In genomic region chr11:102452461-102453285, GRCh38 we compare ENCODE assay signal across 8 cellular contexts. TPM values are rescaled to one million over a fixed set of nuclear protein-coding genes. Genes with fewer than 3 reads are reported as not detected.
DNase-seq lines count a peak whose midpoint lies in the region; ATAC-seq and TF ChIP-seq lines count a peak whose summit lies in the region.

TMEM123 (minus strand) TSS chr11:102452765; CDS start chr11:102452623, 142 bp downstream.

- TF ChIP-seq CTCF in OCI-LY3 (IDR thresholded peaks at IDR 0.05; ENCODE audit: low read depth, low read length), result 0 out of 2 replicates have a peak, but pooled peaks have one; percentile 5
- TF ChIP-seq CTCF in epithelial cell of proximal tubule (conservative IDR thresholded peaks at IDR 0.05; ENCODE audit: low read depth, low read length), result no peak

- peak within 1 kb of the TSS; percentile 65 for H3K27ac ChIP-seq in OCI-LY3 (ENCODE audit: low read length)

- H3K9ac ChIP-seq in OCI-LY3 (ENCODE audit: low read length) (peak within 1 kb of the TSS; percentile 85), mucosa of stomach (ENCODE audit: low read length) (peak within 1 kb of the TSS; percentile 86)

- no peaks in the 10 kb centered on the region for H3K9me3 ChIP-seq in OCI-LY3 (ENCODE audit: insufficient read depth, low read length)
- no peaks in the 10 kb centered on the region for H3K9me3 ChIP-seq in mucosa of stomach (ENCODE audit: control insufficient read depth, low read length)

- peaks cover 48% of the 10 kb centered on the region for H3K79me2 ChIP-seq in OCI-LY3 (ENCODE audit: low read length)

- H3K4me3 ChIP-seq in OCI-LY3 (ENCODE audit: low read length), result peak within 1 kb of the TSS; percentile 89
- H3K4me3 ChIP-seq in epithelial cell of proximal tubule (ENCODE audit: low read depth, low read length), result peak within 1 kb of the TSS; percentile 91
- H3K4me3 ChIP-seq in mucosa of stomach (ENCODE audit: low read length), result peak within 1 kb of the TSS; percentile 58

- H2AFZ ChIP-seq in OCI-LY3 (ENCODE audit: low read depth, low read length), result peak within 1 kb of the TSS; percentile 68

- H3K4me1 ChIP-seq in OCI-LY3 (ENCODE audit: low read length), result peaks cover 40% of the 10 kb centered on the region
- H3K4me1 ChIP-seq in mucosa of stomach (ENCODE audit: control insufficient read depth, insufficient read depth, low read length), result peaks cover 38% of the 10 kb centered on the region

- H3K36me3 ChIP-seq in OCI-LY3 (replicated peaks; ENCODE audit: low read depth, low read length) (peaks cover 10% of the 10 kb centered on the region), mucosa of stomach (ENCODE audit: control insufficient read depth, insufficient read depth, low read length) (no peaks in the 10 kb centered on the region)

- peak; percentile 59 for ATAC-seq in GM19463 (IDR thresholded peaks at IDR 0.05; ENCODE audit: unreplicated experiment)

- DNase-seq in COLO829 (ENCODE audit: low spot score) (peak; percentile 63), HS-5 (ENCODE audit: low read depth) (peak; percentile 71), activated T-cell treated with anti-CD3 and anti-CD28 coated beads for 48 hours (ENCODE audit: low read depth) (peak; percentile 86), epithelial cell of proximal tubule (ENCODE audit: low read depth) (no peak)
- peak; percentile 82 for DNase-seq in stimulated activated CD8-positive, alpha-beta memory T cell treated with anti-CD3 and anti-CD28 coated beads, Interleukin-7, amount 100 ng/mL, for 1 hour (ENCODE audit: low read depth in 2 of 2)

- H4K20me1 ChIP-seq in OCI-LY3 (ENCODE audit: insufficient read depth, low read length), result peaks cover 39% of the 10 kb centered on the region

- H3K4me2 ChIP-seq in OCI-LY3 (ENCODE audit: low read length), result peak within 1 kb of the TSS; percentile 95

- H3K27me3 ChIP-seq in OCI-LY3 (ENCODE audit: low read depth, low read length) (0 out of 2 replicates have a peak, but pooled peaks cover 4% of the 10 kb centered on the region), mucosa of stomach (ENCODE audit: control insufficient read depth, insufficient read depth, low read length) (no peaks in the 10 kb centered on the region)

RNA-seq across cellular contexts. Expression of gene TMEM123, which starts in this region (rescaled TPM):
- total RNA-seq in epithelial cell of proximal tubule, result 137 and 165 TPM in 2 replicates
